In the genomic region with DNA sequence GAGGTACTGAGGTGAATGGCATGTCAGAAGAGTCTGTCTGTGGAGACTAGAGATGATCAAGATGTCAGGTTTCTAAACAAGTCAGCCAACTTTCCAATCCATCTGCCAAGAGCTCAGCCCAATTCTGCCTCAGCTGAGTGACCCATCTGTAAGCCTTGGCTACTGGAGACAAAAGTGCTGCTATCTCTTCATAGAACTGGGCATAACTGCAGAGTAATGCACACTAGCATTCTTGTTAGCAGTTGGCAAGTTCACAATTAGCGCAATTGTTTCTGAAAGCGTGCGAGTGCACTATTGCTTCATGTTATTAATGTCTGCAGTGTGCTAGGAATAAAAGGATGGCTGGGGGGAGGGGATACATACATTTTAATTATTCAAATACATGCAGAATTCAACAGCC, we compare ENCODE assay signal across 14 cellular contexts. TPM values are rescaled to one million over a fixed set of nuclear protein-coding genes. Genes with fewer than 3 reads are reported as not detected.
"Had no signal": no experiment of that assay in that cellular context is flagged by ENCODE, and none has a peak within 500 bp of the region (broad histone marks: within the 10 kb centered on the region; RNA-seq: fewer than 3 reads in every experiment).

No MANE protein-coding gene starts in this region.

- ATAC-seq: natural killer cell treated with Interleukin-12 subunit alpha and Interleukin-12 subunit beta and Interleukin-15 and Interleukin-18, amount 100 ng/mL, for 72 hours; stimulated activated naive CD8-positive, alpha-beta T cell treated with anti-CD3 and anti-CD28 coated beads, Interleukin-15, amount 100 ng/mL, for 72 hours; WTC11 had no signal

- DNase-seq: activated CD4-positive, alpha-beta T cell treated with anti-CD3 and anti-CD28 coated beads, Interleukin-2, amount 10 ng/mL, durations not matched to agents 24 days and 14 days; activated naive CD4-positive, alpha-beta T cell treated with anti-CD3 and anti-CD28 coated beads, Interleukin-2, amount 10 ng/mL, durations not matched to agents 7 days and 5 days; activated T-cell treated with anti-CD3 and anti-CD28 coated beads for 4 hours; adrenal gland; brain microvascular endothelial cell; SK-N-SH; stimulated activated CD4-positive, alpha-beta T cell treated with anti-CD3 and anti-CD28 coated beads, Interleukin-15, amount 100 ng/mL, for 24 hours; stimulated activated CD4-positive, alpha-beta T cell treated with anti-CD3 and anti-CD28 coated beads, Interleukin-4, amount 100 ng/mL, for 24 hours; stimulated activated naive CD8-positive, alpha-beta T cell treated with anti-CD3 and anti-CD28 coated beads, Interleukin-15, amount 100 ng/mL, for 72 hours had no signal

- H3K27ac ChIP-seq: adrenal gland, brain microvascular endothelial cell had no signal

RNA-seq across cellular contexts. Expression of a gene that starts 32.9 kb away (rescaled TPM):
- total RNA-seq: activated CD4-positive, alpha-beta T cell treated with anti-CD3 and anti-CD28 coated beads, Interleukin-2, amount 10 ng/mL, durations not matched to agents 24 days and 14 days; activated CD8-positive, alpha-beta memory T cell treated with anti-CD3 and anti-CD28 coated beads for 36 hours; activated T-helper 2 cell treated with anti-CD3 and anti-CD28 coated beads, Interferon-gamma antibody, Interleukin-2, Interleukin-4, amounts not matched to agents 10 μg/mL and 5 μg/mL and 100 μg/mL, durations not matched to agents 14 hours and 24 hours and 36 hours; natural killer cell treated with Interleukin-12 subunit alpha and Interleukin-12 subunit beta and Interleukin-15 and Interleukin-18, amount 100 ng/mL, for 72 hours; T-helper 1 cell treated with Interleukin-12 subunit alpha and Interleukin-12 subunit beta and Interleukin-4 antibody, amounts not matched to agents 30 ng/mL and 1 ng/mL, for 36 hours had no signal

RNA-seq across cellular contexts. Expression of a gene that starts 50.7 kb away (rescaled TPM):
- total RNA-seq: activated CD4-positive, alpha-beta T cell treated with anti-CD3 and anti-CD28 coated beads, Interleukin-2, amount 10 ng/mL, durations not matched to agents 24 days and 14 days; activated CD8-positive, alpha-beta memory T cell treated with anti-CD3 and anti-CD28 coated beads for 36 hours; activated T-helper 2 cell treated with anti-CD3 and anti-CD28 coated beads, Interferon-gamma antibody, Interleukin-2, Interleukin-4, amounts not matched to agents 10 μg/mL and 5 μg/mL and 100 μg/mL, durations not matched to agents 14 hours and 24 hours and 36 hours; T-helper 1 cell treated with Interleukin-12 subunit alpha and Interleukin-12 subunit beta and Interleukin-4 antibody, amounts not matched to agents 30 ng/mL and 1 ng/mL, for 36 hours had no signal
